ENCODE assay signal across 18 cellular contexts in genomic region chr1:4166711-4167110, GRCh38.
DNase-seq lines count a peak whose midpoint lies in the region; TF ChIP-seq lines count a peak whose summit lies in the region.
"Had no signal": no experiment of that assay in that cellular context is flagged by ENCODE, and none has a peak within 500 bp of the region (broad histone marks: within the 10 kb centered on the region; RNA-seq: fewer than 3 reads in every experiment).

No MANE protein-coding gene starts in this region.

- H2BK120ac ChIP-seq in neuronal stem cell (ENCODE audit: low read depth, low read length): no peak overlapping the region

- no peaks in the 10 kb centered on the region for H3K79me1 ChIP-seq in neuronal stem cell (ENCODE audit: low read depth, low read length)

- H3K27ac ChIP-seq in WERI-Rb-1 (no peak overlapping the region), neuronal stem cell (replicated peaks; ENCODE audit: low read length) (no peak overlapping the region), GM23248 (no peak overlapping the region)
- H3K27ac ChIP-seq: BLaER1 treated with 17β-estradiol and CSF1 and Interleukin-3, amounts not matched to agents 10 nM and 100 nM had no signal

- no peak overlapping the region for H3K4me2 ChIP-seq in neuronal stem cell (ENCODE audit: insufficient read depth, low read length, poor library complexity, severe bottlenecking)
- no peak overlapping the region for H3K4me2 ChIP-seq in GM23248 (ENCODE audit: unreplicated experiment)
- H3K4me2 ChIP-seq: BLaER1 treated with 17β-estradiol and CSF1 and Interleukin-3, amounts not matched to agents 10 nM and 100 nM; GM23338 had no signal

- H4K91ac ChIP-seq in neuronal stem cell (ENCODE audit: low read depth, low read length, poor library complexity): no peak overlapping the region

- in situ Hi-C loops in GM23248 (cut with MboI): no loop called here

- H2AK5ac ChIP-seq in neuronal stem cell (ENCODE audit: low read depth, low read length): peak overlapping the region; percentile 47

- H4K20me1 ChIP-seq in GM23248 (ENCODE audit: insufficient read depth): no peaks in the 10 kb centered on the region
- H4K20me1 ChIP-seq: BLaER1 treated with 17β-estradiol and CSF1 and Interleukin-3, amounts not matched to agents 10 nM and 100 nM had no signal

- no peak overlapping the region for H3K4me3 ChIP-seq in H7 (ENCODE audit: insufficient read depth, low read depth, low read length)
- H3K4me3 ChIP-seq in WERI-Rb-1 (ENCODE audit: low read depth, low read length): no peak overlapping the region
- H3K4me3 ChIP-seq in neuronal stem cell (ENCODE audit: low read length in 2 of 2): no peak overlapping the region
- H3K4me3 ChIP-seq in GM23248: no peak overlapping the region
- H3K4me3 ChIP-seq: BLaER1 treated with 17β-estradiol and CSF1 and Interleukin-3, amounts not matched to agents 10 nM and 100 nM; GM12878; GM23338 had no signal

- no peaks in the 10 kb centered on the region for H3K79me2 ChIP-seq in GM23248 (ENCODE audit: insufficient read depth)

- no peak overlapping the region for H2AFZ ChIP-seq in neuronal stem cell (ENCODE audit: low read length)
- no peak overlapping the region for H2AFZ ChIP-seq in GM23248
- H2AFZ ChIP-seq: GM23338 had no signal

- DNase-seq in H7 (peak; percentile 15), WERI-Rb-1 (peak; percentile 35), left kidney (ENCODE audit: low read depth, low spot score) (peak; percentile 78), neuronal stem cell (ENCODE audit: low spot score) (no peak), AG08395 (ENCODE audit: low spot score) (no peak), amniotic stem cell (lab: John Stamatoyannopoulos, UW) (no peak), GM23248 (no peak), DMS 273 treated with DMSO at 0.1 percent for 48 hours (lab: John Stamatoyannopoulos, UW) (no peak)
- DNase-seq: 8988T; Calu3; CD8-positive, alpha-beta T cell; DMS53; DND-41; EL; IMR-90 had no signal

- no peak overlapping the region for H2BK15ac ChIP-seq in neuronal stem cell (ENCODE audit: low read length)

- no peak overlapping the region for H4K8ac ChIP-seq in neuronal stem cell (ENCODE audit: low read depth, low read length)

- H3K9me3 ChIP-seq in WERI-Rb-1 (ENCODE audit: severe bottlenecking) (no peaks in the 10 kb centered on the region), neuronal stem cell (replicated peaks in 1 of 2; ENCODE audit: control insufficient read depth in 2 of 2, insufficient read depth in 1 of 2, low read depth in 1 of 2, low read length in 2 of 2) (no peaks in the 10 kb centered on the region), GM23248 (ENCODE audit: low read depth) (no peaks in the 10 kb centered on the region)
- H3K9me3 ChIP-seq: BLaER1 treated with 17β-estradiol and CSF1 and Interleukin-3, amounts not matched to agents 10 nM and 100 nM had no signal

- no peak overlapping the region for H2BK12ac ChIP-seq in neuronal stem cell (ENCODE audit: low read length)

- H3K4ac ChIP-seq in neuronal stem cell (ENCODE audit: low read length): no peak overlapping the region

- peak overlapping the region; percentile 12 for H3K14ac ChIP-seq in neuronal stem cell (ENCODE audit: low read length)

- no peak overlapping the region for H2BK5ac ChIP-seq in neuronal stem cell (ENCODE audit: low read length)

- no peaks in the 10 kb centered on the region for H3F3A ChIP-seq in GM23248 (ENCODE audit: insufficient read depth)

- no peak for TF ChIP-seq CTCF in WERI-Rb-1 (IDR thresholded peaks at IDR 0.05; ENCODE audit: low read depth, low read length)

- no CpG with 5 or more reads among the region's 5 CpGs for WGBS in neuronal stem cell (ENCODE audit: extremely low coverage in 2 of 2, insufficient read length in 2 of 2, insufficient replicate concordance in 1 of 2), 2 donors
- WGBS in GM23248 (ENCODE audit: low coverage in 1 of 2, low lambda C conversion rate in 2 of 2, missing lambda C conversion rate in 2 of 2), 2 experiments: 5 to 8% methylated on average over 5 of the region's 5 CpGs

- H3K9ac ChIP-seq in neuronal stem cell (ENCODE audit: low read depth, low read length, poor library complexity) (no peak overlapping the region), GM23248 (no peak overlapping the region)
- H3K9ac ChIP-seq: BLaER1 treated with 17β-estradiol and CSF1 and Interleukin-3, amounts not matched to agents 10 nM and 100 nM had no signal

- H3K27me3 ChIP-seq in H7 (ENCODE audit: control insufficient read depth, insufficient read depth, low read length) (no peaks in the 10 kb centered on the region; the same call in 1 of the 2 replicates), WERI-Rb-1 (ENCODE audit: insufficient read depth, low read depth, severe bottlenecking) (no peaks in the 10 kb centered on the region), neuronal stem cell (ENCODE audit: control insufficient read depth in 3 of 3, insufficient read depth in 3 of 3, low read depth in 1 of 3, low read length in 3 of 3) (peaks cover 0 to 10% (median 0%) of the 10 kb centered on the region in 3 experiments), GM23248 (replicated peaks; ENCODE audit: insufficient read depth) (no peaks in the 10 kb centered on the region)
- H3K27me3 ChIP-seq: BLaER1 treated with 17β-estradiol and CSF1 and Interleukin-3, amounts not matched to agents 10 nM and 100 nM had no signal

- H3K4me1 ChIP-seq in neuronal stem cell (ENCODE audit: control insufficient read depth in 2 of 2, insufficient read depth in 1 of 2, low read depth in 1 of 2, low read length in 2 of 2) (peaks cover 0 to 3% of the 10 kb centered on the region in 2 donors), GM23248 (ENCODE audit: insufficient read depth) (no peaks in the 10 kb centered on the region)

- peak overlapping the region; percentile 26 for H3K23ac ChIP-seq in neuronal stem cell (ENCODE audit: low read depth, low read length, poor library complexity)

- H3K9me2 ChIP-seq in GM23248 (ENCODE audit: insufficient read depth): no peaks in the 10 kb centered on the region

- H3K36me3 ChIP-seq in H7 (replicated peaks; ENCODE audit: control insufficient read depth, insufficient read depth, low read length) (no peaks in the 10 kb centered on the region), WERI-Rb-1 (no peaks in the 10 kb centered on the region), neuronal stem cell (replicated peaks in 1 of 2; ENCODE audit: control insufficient read depth in 2 of 2, insufficient read depth in 2 of 2, low read length in 2 of 2) (no peaks in the 10 kb centered on the region), GM23248 (ENCODE audit: low read depth) (no peaks in the 10 kb centered on the region)
- H3K36me3 ChIP-seq: BLaER1 treated with 17β-estradiol and CSF1 and Interleukin-3, amounts not matched to agents 10 nM and 100 nM had no signal

- H3K18ac ChIP-seq in neuronal stem cell (ENCODE audit: low read length): no peak overlapping the region

Comparison
In these comparisons a context has a peak if more than half of its experiments do, and no peak if none do; other contexts are left out.
1. DNase-seq: peak in H7 (single experiment), WERI-Rb-1 (single experiment) and left kidney (single experiment); none in neuronal stem cell (single experiment), AG08395 (single experiment), amniotic stem cell (single experiment), GM23248 (single experiment) and DMS 273 treated with DMSO at 0.1 percent for 48 hours (single experiment).